1 cellular context compared by ENCODE assay signal in genomic region chr7:156517858-156518257, GRCh38.
TF ChIP-seq lines count a peak whose summit lies in the region.

No MANE protein-coding gene starts in this region.

TF ChIP-seq in HepG2, 621 proteins besides CTCF, POLR2A, EP300 and RAD21:
- TF ChIP-seq ZNF770 (CRISPR knock-in tag; IDR thresholded peaks at IDR 0.05): peak; percentile 92
- 0 out of 2 replicates have a peak, but pooled peaks have one; percentile 47 for TF ChIP-seq CHCHD3 (CRISPR knock-in tag; IDR thresholded peaks at IDR 0.05)
